ENCODE assay signal across 15 cellular contexts in genomic region chr22:41078975-41079374, GRCh38. TPM values are rescaled to one million over a fixed set of nuclear protein-coding genes. Genes with fewer than 3 reads are reported as not detected.
DNase-seq lines count a peak whose midpoint lies in the region; ATAC-seq and TF ChIP-seq lines count a peak whose summit lies in the region.
"Had no signal": no experiment of that assay in that cellular context is flagged by ENCODE, and none has a peak within 500 bp of the region (broad histone marks: within the 10 kb centered on the region; RNA-seq: fewer than 3 reads in every experiment).

No MANE protein-coding gene starts in this region.

- no peaks in the 10 kb centered on the region for H3K36me3 Mint-ChIP-seq in naive B cell
- H3K36me3 Mint-ChIP-seq: CD8-positive, alpha-beta T cell had no signal

- H3K79me2 ChIP-seq in SU-DHL-6 (ENCODE audit: insufficient read depth, low read length): no peaks in the 10 kb centered on the region

- peak; percentile 98 to 99 for ATAC-seq in naive B cell (ENCODE audit: low read depth in 2 of 2)
- ATAC-seq: CD8-positive, alpha-beta T cell; K562; Panc1 had no signal

- no peaks in the 10 kb centered on the region for H3K9me3 Mint-ChIP-seq in naive B cell
- H3K9me3 Mint-ChIP-seq: CD8-positive, alpha-beta T cell had no signal

- H3K4me3 ChIP-seq in BLaER1 (no peak overlapping the region), SU-DHL-6 (ENCODE audit: insufficient read depth, low read length, poor library complexity, severe bottlenecking) (peak overlapping the region; percentile 4), breast epithelium (no peak overlapping the region)
- H3K4me3 ChIP-seq: K562 had no signal

- peak overlapping the region; percentile 84 to 92 (median 88) for H3K27ac Mint-ChIP-seq in naive B cell
- H3K27ac Mint-ChIP-seq: CD8-positive, alpha-beta T cell had no signal

- H4K20me1 ChIP-seq in BLaER1 (no peaks in the 10 kb centered on the region), SU-DHL-6 (ENCODE audit: low read depth, low read length) (no peaks in the 10 kb centered on the region)

- H3K9ac ChIP-seq in BLaER1: no peak overlapping the region; the same call in 1 of the 2 replicates
- H3K9ac ChIP-seq in SU-DHL-6 (ENCODE audit: low read length): peak overlapping the region; percentile 35

- no peaks in the 10 kb centered on the region for H3K36me3 ChIP-seq in BLaER1
- no peaks in the 10 kb centered on the region for H3K36me3 ChIP-seq in SU-DHL-6 (ENCODE audit: low read length)
- no peaks in the 10 kb centered on the region for H3K36me3 ChIP-seq in breast epithelium

- 0 out of 2 replicates have a peak, but pooled peaks cover 8% of the 10 kb centered on the region for H3F3A ChIP-seq in SU-DHL-6 (ENCODE audit: insufficient read depth)

- H3K27me3 ChIP-seq in BLaER1: no peaks in the 10 kb centered on the region
- no peaks in the 10 kb centered on the region for H3K27me3 ChIP-seq in SU-DHL-6 (ENCODE audit: low read length)
- H3K27me3 ChIP-seq in breast epithelium: no peaks in the 10 kb centered on the region

- peaks cover 23 to 43% (median 31%) of the 10 kb centered on the region in 3 donors for H3K4me1 Mint-ChIP-seq in naive B cell

- intact Hi-C loops in breast epithelium (cut with DNase I; ENCODE audit: low total_unique reads): no loop called here

- H3K4me2 ChIP-seq in BLaER1 (peak overlapping the region; percentile 47), SU-DHL-6 (ENCODE audit: low read depth, low read length, poor library complexity, severe bottlenecking) (peak overlapping the region; percentile 55)

- peak overlapping the region; percentile 3 for H2AFZ ChIP-seq in SU-DHL-6 (ENCODE audit: low read depth, low read length, severe bottlenecking)

- H3K27ac ChIP-seq in BLaER1: no peak overlapping the region
- peak overlapping the region; percentile 79 for H3K27ac ChIP-seq in SU-DHL-6 (ENCODE audit: low read depth, low read length)
- no peak overlapping the region for H3K27ac ChIP-seq in breast epithelium

- H3K9me3 ChIP-seq in BLaER1 (no peaks in the 10 kb centered on the region), SU-DHL-6 (ENCODE audit: insufficient read depth, low read length) (no peaks in the 10 kb centered on the region), breast epithelium (no peaks in the 10 kb centered on the region)

- DNase-seq in Ammon's horn (ENCODE audit: low spot score) (peak; percentile 57), naive B cell (peak; percentile 59), NCI-H446 treated with DMSO at 0.1 percent for 48 hours (lab: John Stamatoyannopoulos, UW) (no peak), breast epithelium (ENCODE audit: low spot score in 2 of 2) (no peak)
- DNase-seq in effector CD8-positive, alpha-beta T cell (lab: John Stamatoyannopoulos, UW): no peak
- DNase-seq: ACHN; AML-193; CD8-positive, alpha-beta T cell; NCI-H2107; NCI-H345; NCI-H526 treated with DMSO at 0.1 percent for 48 hours had no signal

- no peaks in the 10 kb centered on the region for H3K27me3 Mint-ChIP-seq in naive B cell

- no peak for TF ChIP-seq POLR2A in breast epithelium (IDR thresholded peaks at IDR 0.05)

- TF ChIP-seq CTCF in SU-DHL-6 (IDR thresholded peaks at IDR 0.05; ENCODE audit: insufficient read depth, low read length, poor library complexity, severe bottlenecking): no peak
- no peak for TF ChIP-seq CTCF in breast epithelium (IDR thresholded peaks at IDR 0.05)

- H3K4me3 Mint-ChIP-seq in naive B cell: peak overlapping the region in 7 of 8 donors; percentile 0 to 72 (median 42)
- H3K4me3 Mint-ChIP-seq: CD8-positive, alpha-beta T cell had no signal

- H3K9me2 ChIP-seq in SU-DHL-6 (replicated peaks; ENCODE audit: insufficient read depth, low read length): no peaks in the 10 kb centered on the region

- H3K4me1 ChIP-seq in BLaER1: peaks cover 26% of the 10 kb centered on the region
- no peaks in the 10 kb centered on the region for H3K4me1 ChIP-seq in breast epithelium

RNA-seq across cellular contexts. Expression of gene EP300, which starts 13.4 kb away (rescaled TPM):
- 10 to 100 TPM; 17.0 to 41.3 (median 20.1) TPM for polyA plus RNA-seq in naive B cell (ENCODE audit: low read depth in 6 of 6)
- 100 to 1,000 TPM in 1 of 3 donors, 10 to 100 TPM in 2; 50.5 to 118 (median 56.2) TPM for total RNA-seq in breast epithelium

Comparison
In these comparisons a context has a peak if more than half of its experiments do, and no peak if none do; other contexts are left out.
1. DNase-seq: peak in Ammon's horn (single experiment) and naive B cell (single experiment); none in NCI-H446 treated with DMSO at 0.1 percent for 48 hours (single experiment), effector CD8-positive, alpha-beta T cell (single experiment) and breast epithelium (0 of 2).